Comparison of ENCODE assay signal across 14 cellular contexts in the genomic region with DNA sequence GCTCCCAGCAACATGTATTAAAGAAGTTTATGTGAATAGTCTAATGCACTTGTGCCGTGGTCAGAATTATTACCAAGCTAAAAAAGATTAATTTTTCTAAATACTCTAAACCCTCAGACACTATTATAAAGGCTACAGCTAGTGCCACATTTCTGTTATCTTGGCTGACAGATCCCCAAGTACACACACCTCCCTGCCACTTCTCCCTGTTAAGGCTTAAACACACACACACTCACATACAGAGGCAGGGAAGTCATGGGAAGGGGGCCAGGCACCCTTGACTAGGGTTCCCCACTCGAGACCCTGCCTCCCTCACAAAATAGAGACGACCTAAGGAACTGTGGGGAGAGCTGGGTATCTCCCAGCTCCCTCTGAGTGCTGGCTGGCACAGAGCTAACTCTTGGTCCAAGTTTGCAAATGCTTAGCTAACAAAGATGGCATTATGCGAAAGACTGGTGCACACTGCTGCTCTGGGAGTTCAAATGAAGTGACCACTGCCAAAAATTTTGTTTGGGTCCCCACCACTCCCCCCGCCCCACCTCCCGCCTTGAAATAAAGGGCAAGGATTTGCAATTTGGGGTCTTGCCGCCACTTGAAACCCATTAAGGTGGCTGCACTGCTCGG. TPM values are rescaled to one million over a fixed set of nuclear protein-coding genes. Genes with fewer than 3 reads are reported as not detected.
DNase-seq lines count a peak whose midpoint lies in the region; ATAC-seq and TF ChIP-seq lines count a peak whose summit lies in the region.
"Had no signal": no experiment of that assay in that cellular context is flagged by ENCODE, and none has a peak within 500 bp of the region (broad histone marks: within the 10 kb centered on the region; RNA-seq: fewer than 3 reads in every experiment).

No MANE protein-coding gene starts in this region.

- no peaks in the 10 kb centered on the region for H3K27me3 ChIP-seq in testis

- H3K9me3 Mint-ChIP-seq in activated naive CD8-positive, alpha-beta T cell treated with anti-CD3 and anti-CD28 coated beads, Interleukin-2, amount 10 ng/mL, durations not matched to agents 7 days and 5 days = no peaks in the 10 kb centered on the region
- H3K9me3 Mint-ChIP-seq in activated naive CD8-positive, alpha-beta T cell treated with anti-CD3 and anti-CD28 coated beads, Interleukin-2, amount 50 U/mL, for 24 hours = peaks cover 7% of the 10 kb centered on the region
- no peaks in the 10 kb centered on the region for H3K9me3 Mint-ChIP-seq in activated T-cell treated with anti-CD3 and anti-CD28 coated beads, Interleukin-2, amount 50 U/mL, for 72 hours

- TF ChIP-seq POLR2A in testis (IDR thresholded peaks at IDR 0.05) = no peak

- no peak for TF ChIP-seq CTCF in testis (IDR thresholded peaks at IDR 0.05)

- ATAC-seq in activated naive CD8-positive, alpha-beta T cell treated with anti-CD3 and anti-CD28 coated beads, Interleukin-2, amount 10 ng/mL, durations not matched to agents 7 days and 5 days (ENCODE audit: low read depth) = no peak
- no peak for ATAC-seq in activated naive CD8-positive, alpha-beta T cell treated with anti-CD3 and anti-CD28 coated beads, Interleukin-2, amount 50 U/mL, for 24 hours
- ATAC-seq in activated T-cell treated with anti-CD3 and anti-CD28 coated beads, Interleukin-2, amount 50 U/mL, for 72 hours (replicated peaks in 1 of 2) = no peak
- ATAC-seq: A549 had no signal

- no peaks in the 10 kb centered on the region for H3K36me3 ChIP-seq in testis (ENCODE audit: low read depth, missing control alignments)

- H3K27ac Mint-ChIP-seq in activated naive CD8-positive, alpha-beta T cell treated with anti-CD3 and anti-CD28 coated beads, Interleukin-2, amount 10 ng/mL, durations not matched to agents 7 days and 5 days = peak overlapping the region; percentile 46
- H3K27ac Mint-ChIP-seq in activated naive CD8-positive, alpha-beta T cell treated with anti-CD3 and anti-CD28 coated beads, Interleukin-2, amount 50 U/mL, for 24 hours = no peak overlapping the region
- H3K27ac Mint-ChIP-seq in activated T-cell treated with anti-CD3 and anti-CD28 coated beads, Interleukin-2, amount 50 U/mL, for 72 hours = no peak overlapping the region

- intact Hi-C loops in testis (cut with DNase I; ENCODE audit: low total_unique reads) = no loop called here

- H3K4me1 ChIP-seq in testis = peaks cover 41% of the 10 kb centered on the region
- H3K4me1 ChIP-seq: A549 had no signal

- H3K9me3 ChIP-seq in testis = no peaks in the 10 kb centered on the region
- H3K9me3 ChIP-seq: A549 had no signal

- no peak overlapping the region for H3K4me3 Mint-ChIP-seq in activated naive CD8-positive, alpha-beta T cell treated with anti-CD3 and anti-CD28 coated beads, Interleukin-2, amount 10 ng/mL, durations not matched to agents 7 days and 5 days
- H3K4me3 Mint-ChIP-seq in activated naive CD8-positive, alpha-beta T cell treated with anti-CD3 and anti-CD28 coated beads, Interleukin-2, amount 50 U/mL, for 24 hours = no peak overlapping the region
- no peak overlapping the region for H3K4me3 Mint-ChIP-seq in activated T-cell treated with anti-CD3 and anti-CD28 coated beads, Interleukin-2, amount 50 U/mL, for 72 hours

- POLR2A ChIA-PET in activated naive CD8-positive, alpha-beta T cell treated with anti-CD3 and anti-CD28 coated beads, Interleukin-2, amount 10 ng/mL, durations not matched to agents 7 days and 5 days (lab: Charles Lee) = interaction anchor here (0.6 to 1.6 kb wide), 6 partner anchors 10 to 137 kb away, joined by 3 to 10 read pairs (median 4); a partner anchor contains a TSS

- no peak overlapping the region for H3K4me3 ChIP-seq in testis
- H3K4me3 ChIP-seq: A549, skin epidermis had no signal

- H3K4me1 Mint-ChIP-seq in activated naive CD8-positive, alpha-beta T cell treated with anti-CD3 and anti-CD28 coated beads, Interleukin-2, amount 10 ng/mL, durations not matched to agents 7 days and 5 days = peaks cover 25% of the 10 kb centered on the region
- peaks cover 51% of the 10 kb centered on the region for H3K4me1 Mint-ChIP-seq in activated naive CD8-positive, alpha-beta T cell treated with anti-CD3 and anti-CD28 coated beads, Interleukin-2, amount 50 U/mL, for 24 hours
- peaks cover 54% of the 10 kb centered on the region for H3K4me1 Mint-ChIP-seq in activated T-cell treated with anti-CD3 and anti-CD28 coated beads, Interleukin-2, amount 50 U/mL, for 72 hours (ENCODE audit: low read depth)

- peaks cover 50% of the 10 kb centered on the region for H3K36me3 Mint-ChIP-seq in activated naive CD8-positive, alpha-beta T cell treated with anti-CD3 and anti-CD28 coated beads, Interleukin-2, amount 10 ng/mL, durations not matched to agents 7 days and 5 days
- H3K36me3 Mint-ChIP-seq in activated naive CD8-positive, alpha-beta T cell treated with anti-CD3 and anti-CD28 coated beads, Interleukin-2, amount 50 U/mL, for 24 hours (ENCODE audit: low read depth) = peaks cover 55% of the 10 kb centered on the region
- peaks cover 26 to 35% of the 10 kb centered on the region in 2 donors for H3K36me3 Mint-ChIP-seq in activated T-cell treated with anti-CD3 and anti-CD28 coated beads, Interleukin-2, amount 50 U/mL, for 72 hours (ENCODE audit: insufficient read depth in 2 of 2)

- WGBS in testis, 2 donors = 66 to 77% methylated on average over 8 of the region's 8 CpGs

- H3K27me3 Mint-ChIP-seq in activated naive CD8-positive, alpha-beta T cell treated with anti-CD3 and anti-CD28 coated beads, Interleukin-2, amount 10 ng/mL, durations not matched to agents 7 days and 5 days = no peaks in the 10 kb centered on the region
- no peaks in the 10 kb centered on the region for H3K27me3 Mint-ChIP-seq in activated naive CD8-positive, alpha-beta T cell treated with anti-CD3 and anti-CD28 coated beads, Interleukin-2, amount 50 U/mL, for 24 hours
- H3K27me3 Mint-ChIP-seq in activated T-cell treated with anti-CD3 and anti-CD28 coated beads, Interleukin-2, amount 50 U/mL, for 72 hours (ENCODE audit: low read depth) = no peaks in the 10 kb centered on the region

- no peak for DNase-seq in activated naive CD8-positive, alpha-beta T cell treated with anti-CD3 and anti-CD28 coated beads, Interleukin-2, amount 10 ng/mL, durations not matched to agents 7 days and 5 days
- no peak for DNase-seq in activated naive CD8-positive, alpha-beta T cell treated with anti-CD3 and anti-CD28 coated beads, Interleukin-2, amount 50 U/mL, for 24 hours
- DNase-seq in globus pallidus (ENCODE audit: low spot score) (peak; percentile 89), midbrain (lab: John Stamatoyannopoulos, UW) (peak; percentile 68), testis (peak; percentile 63), NK-92 (lab: John Stamatoyannopoulos, UW; ENCODE audit: unreplicated experiment) (no peak)
- no peak for DNase-seq in activated T-cell treated with anti-CD3 and anti-CD28 coated beads, Interleukin-2, amount 50 U/mL, for 72 hours
- DNase-seq in activated T-cell treated with anti-CD3 and anti-CD28 coated beads, Interleukin-2, amount 50 U/mL, for 1 hour = no peak
- DNase-seq: activated CD8-positive, alpha-beta memory T cell treated with anti-CD3 and anti-CD28 coated beads, Interleukin-2, amount 50 U/mL, for 48 hours; COR-L47; GF-D8; KG1 had no signal

- H3K27ac ChIP-seq in testis = no peak overlapping the region
- H3K27ac ChIP-seq: A549 had no signal

RNA-seq across cellular contexts. Expression of a gene that starts 9.8 kb away (rescaled TPM):
- total RNA-seq in activated naive CD8-positive, alpha-beta T cell treated with anti-CD3 and anti-CD28 coated beads, Interleukin-2, amount 10 ng/mL, durations not matched to agents 7 days and 5 days = 100 to 1,000 TPM; 109 to 126 TPM
- 10 to 100 TPM; 91.6 to 99.0 TPM for total RNA-seq in testis
- polyA plus RNA-seq in testis (ENCODE audit: insufficient read depth, low read depth, low replicate concordance) = 88.8 TPM
- 10 to 100 TPM; 70.1 to 84.9 TPM for total RNA-seq in activated T-cell treated with anti-CD3 and anti-CD28 coated beads, Interleukin-2, amount 50 U/mL, for 72 hours

Comparison
In these comparisons a context has a peak if more than half of its experiments do, and no peak if none do; other contexts are left out.
1. DNase-seq: peak in globus pallidus (single experiment), midbrain (single experiment) and testis (single experiment); none in activated naive CD8-positive, alpha-beta T cell treated with anti-CD3 and anti-CD28 coated beads, Interleukin-2, amount 10 ng/mL, durations not matched to agents 7 days and 5 days (single experiment), activated naive CD8-positive, alpha-beta T cell treated with anti-CD3 and anti-CD28 coated beads, Interleukin-2, amount 50 U/mL, for 24 hours (single experiment), activated T-cell treated with anti-CD3 and anti-CD28 coated beads, Interleukin-2, amount 50 U/mL, for 72 hours (0 of 2), activated T-cell treated with anti-CD3 and anti-CD28 coated beads, Interleukin-2, amount 50 U/mL, for 1 hour (single experiment) and NK-92 (single experiment).